16 cellular contexts compared by ENCODE assay signal in the genomic region with DNA sequence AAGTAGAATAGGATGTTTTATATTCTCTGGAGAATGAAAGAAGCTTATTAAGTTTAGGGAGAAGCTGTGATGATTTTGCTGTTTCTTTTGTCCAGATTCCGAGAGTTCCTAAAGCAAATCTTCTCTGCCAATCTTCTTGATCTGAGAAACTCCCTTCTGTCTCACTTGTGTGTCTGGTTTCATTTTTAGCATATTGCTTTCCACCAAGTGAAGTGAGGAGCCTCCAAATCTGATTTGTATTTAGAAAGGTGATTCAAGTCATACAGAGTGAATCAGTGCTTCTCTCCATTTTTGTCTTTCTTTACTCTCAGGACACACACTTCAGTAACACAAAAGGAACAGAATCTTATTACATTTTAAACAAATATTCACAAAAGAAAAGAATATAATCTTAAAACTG. TPM values are rescaled to one million over a fixed set of nuclear protein-coding genes. Genes with fewer than 3 reads are reported as not detected.
DNase-seq lines count a peak whose midpoint lies in the region; ATAC-seq lines count a peak whose summit lies in the region.
"Had no signal": no experiment of that assay in that cellular context is flagged by ENCODE, and none has a peak within 500 bp of the region (broad histone marks: within the 10 kb centered on the region; RNA-seq: fewer than 3 reads in every experiment).

No MANE protein-coding gene starts in this region.

- H3K27ac Mint-ChIP-seq in activated naive CD4-positive, alpha-beta T cell treated with anti-CD3 and anti-CD28 coated beads for 36 hours: peak overlapping the region; percentile 50
- H3K27ac Mint-ChIP-seq in T-helper 17 cell: peak overlapping the region; percentile 63
- H3K27ac Mint-ChIP-seq in stimulated activated naive CD8-positive, alpha-beta T cell treated with anti-CD3 and anti-CD28 coated beads, Interleukin-15, amount 100 ng/mL, for 72 hours: no peak overlapping the region

- CTCF ChIA-PET in activated naive CD4-positive, alpha-beta T cell treated with anti-CD3 and anti-CD28 coated beads for 36 hours (lab: Charles Lee): no interaction called here

- peaks cover 22% of the 10 kb centered on the region for H3K36me3 Mint-ChIP-seq in activated naive CD4-positive, alpha-beta T cell treated with anti-CD3 and anti-CD28 coated beads for 36 hours (ENCODE audit: low read depth)
- peaks cover 4% of the 10 kb centered on the region for H3K36me3 Mint-ChIP-seq in T-helper 17 cell (ENCODE audit: low read depth)

- H3K9me3 ChIP-seq in T-helper 17 cell (ENCODE audit: control insufficient read depth, low read length, poor library complexity, severe bottlenecking): no peaks in the 10 kb centered on the region
- H3K9me3 ChIP-seq: psoas muscle, tibial nerve had no signal

- ATAC-seq in GM21423 (IDR thresholded peaks at IDR 0.05; ENCODE audit: unreplicated experiment) (peak; percentile 75), T-helper 17 cell (no peak), HG03280 (IDR thresholded peaks at IDR 0.05; ENCODE audit: unreplicated experiment) (no peak)
- peak; percentile 66 for ATAC-seq in stimulated activated naive CD8-positive, alpha-beta T cell treated with anti-CD3 and anti-CD28 coated beads, Interleukin-15, amount 100 ng/mL, for 72 hours
- ATAC-seq: K562 had no signal

- H3K27me3 Mint-ChIP-seq in activated naive CD4-positive, alpha-beta T cell treated with anti-CD3 and anti-CD28 coated beads for 36 hours (ENCODE audit: low read depth): no peaks in the 10 kb centered on the region
- no peaks in the 10 kb centered on the region for H3K27me3 Mint-ChIP-seq in T-helper 17 cell
- no peaks in the 10 kb centered on the region for H3K27me3 Mint-ChIP-seq in stimulated activated naive CD8-positive, alpha-beta T cell treated with anti-CD3 and anti-CD28 coated beads, Interleukin-15, amount 100 ng/mL, for 72 hours

- intact Hi-C loops in activated naive CD4-positive, alpha-beta T cell treated with anti-CD3 and anti-CD28 coated beads for 36 hours (cut with micrococcal nuclease): loop anchor here (1.0 to 10.0 kb wide), 7 partner anchors 48 to 703 kb away; a partner anchor contains a TSS

- no peak for DNase-seq in activated naive CD4-positive, alpha-beta T cell treated with anti-CD3 and anti-CD28 coated beads for 36 hours
- no peak for DNase-seq in activated naive CD4-positive, alpha-beta T cell treated with anti-CD3 and anti-CD28 coated beads, Interleukin-2, amount 50 U/mL, for 16 hours
- DNase-seq in T-helper 17 cell: no peak
- no peak for DNase-seq in stimulated activated naive CD8-positive, alpha-beta T cell treated with anti-CD3 and anti-CD28 coated beads, Interleukin-15, amount 100 ng/mL, for 72 hours
- DNase-seq in OCI-M2 (lab: John Stamatoyannopoulos, UW; ENCODE audit: unreplicated experiment): no peak
- DNase-seq in NCI-H2029 treated with DMSO at 0.1 percent for 48 hours (lab: John Stamatoyannopoulos, UW): no peak
- DNase-seq: activated effector memory CD4-positive, alpha-beta T cell treated with Interleukin-2 at 50 U/mL for 16 hours; kidney; NCI-H146; NCI-H748 treated with DMSO at 0.1 percent for 48 hours; psoas muscle; stimulated activated CD4-positive, alpha-beta T cell treated with anti-CD3 and anti-CD28 coated beads, Interleukin-15, amount 100 ng/mL, for 24 hours had no signal

- no peak overlapping the region for H3K4me3 Mint-ChIP-seq in activated naive CD4-positive, alpha-beta T cell treated with anti-CD3 and anti-CD28 coated beads for 36 hours
- no peak overlapping the region for H3K4me3 Mint-ChIP-seq in T-helper 17 cell
- peak overlapping the region; percentile 35 to 36 for H3K4me3 Mint-ChIP-seq in stimulated activated naive CD8-positive, alpha-beta T cell treated with anti-CD3 and anti-CD28 coated beads, Interleukin-15, amount 100 ng/mL, for 72 hours

- no peaks in the 10 kb centered on the region for H3K9me3 Mint-ChIP-seq in activated naive CD4-positive, alpha-beta T cell treated with anti-CD3 and anti-CD28 coated beads for 36 hours
- H3K9me3 Mint-ChIP-seq in stimulated activated naive CD8-positive, alpha-beta T cell treated with anti-CD3 and anti-CD28 coated beads, Interleukin-15, amount 100 ng/mL, for 72 hours: no peaks in the 10 kb centered on the region

- peaks cover 23% of the 10 kb centered on the region for H3K4me1 Mint-ChIP-seq in activated naive CD4-positive, alpha-beta T cell treated with anti-CD3 and anti-CD28 coated beads for 36 hours (ENCODE audit: low read depth)
- H3K4me1 Mint-ChIP-seq in T-helper 17 cell: peaks cover 19% of the 10 kb centered on the region
- H3K4me1 Mint-ChIP-seq in stimulated activated naive CD8-positive, alpha-beta T cell treated with anti-CD3 and anti-CD28 coated beads, Interleukin-15, amount 100 ng/mL, for 72 hours: peaks cover 23% of the 10 kb centered on the region

RNA-seq across cellular contexts. Expression of a gene that starts 48.4 kb away (rescaled TPM):
- total RNA-seq in activated naive CD4-positive, alpha-beta T cell treated with anti-CD3 and anti-CD28 coated beads for 36 hours: 10 to 100 TPM; 28.1 to 31.6 TPM
- total RNA-seq in T-helper 17 cell: 10 to 100 TPM; 27.1 to 33.2 TPM

Comparison
In these comparisons a context has a peak if more than half of its experiments do, and no peak if none do; other contexts are left out.
1. H3K27ac Mint-ChIP-seq: peak in activated naive CD4-positive, alpha-beta T cell treated with anti-CD3 and anti-CD28 coated beads for 36 hours (single experiment) and T-helper 17 cell (single experiment); none in stimulated activated naive CD8-positive, alpha-beta T cell treated with anti-CD3 and anti-CD28 coated beads, Interleukin-15, amount 100 ng/mL, for 72 hours (0 of 2).
2. H3K4me3 Mint-ChIP-seq: peak in stimulated activated naive CD8-positive, alpha-beta T cell treated with anti-CD3 and anti-CD28 coated beads, Interleukin-15, amount 100 ng/mL, for 72 hours (2 of 2); none in activated naive CD4-positive, alpha-beta T cell treated with anti-CD3 and anti-CD28 coated beads for 36 hours (single experiment) and T-helper 17 cell (single experiment).
3. ATAC-seq: peak in GM21423 (single experiment) and stimulated activated naive CD8-positive, alpha-beta T cell treated with anti-CD3 and anti-CD28 coated beads, Interleukin-15, amount 100 ng/mL, for 72 hours (single experiment); none in T-helper 17 cell (single experiment) and HG03280 (single experiment).